Comparison of ENCODE assay signal across 7 cellular contexts in genomic region chr1:78003070-78003751, GRCh38. TPM values are rescaled to one million over a fixed set of nuclear protein-coding genes. Genes with fewer than 3 reads are reported as not detected.
DNase-seq lines count a peak whose midpoint lies in the region; ATAC-seq, FAIRE-seq and TF ChIP-seq lines count a peak whose summit lies in the region.

No MANE protein-coding gene starts in this region.

- H3K4me1 ChIP-seq in GM23338 (ENCODE audit: insufficient read depth) (peaks cover 22% of the 10 kb centered on the region), esophagus muscularis mucosa (peaks cover 8 to 27% (median 23%) of the 10 kb centered on the region in 4 donors)

- no peak overlapping the region for H3K4me3 Mint-ChIP-seq in GM23338

- no peaks in the 10 kb centered on the region for H3K9me3 ChIP-seq in esophagus muscularis mucosa

- H3K79me2 ChIP-seq in GM23338 (replicated peaks; ENCODE audit: insufficient read depth), result no peaks in the 10 kb centered on the region

- H3K27me3 ChIP-seq in GM23338 (ENCODE audit: insufficient read depth) (no peaks in the 10 kb centered on the region), esophagus muscularis mucosa (no peaks in the 10 kb centered on the region)

- TF ChIP-seq POLR2A in esophagus muscularis mucosa (IDR thresholded peaks at IDR 0.05; ENCODE audit: low read depth) (no peak), GM12892 (IDR thresholded peaks at IDR 0.05; ENCODE audit: low read depth, low read length) (no peak)

- peak overlapping the region; percentile 55 for H3K4me2 ChIP-seq in GM23338

- DNase-seq in GM23338 (ENCODE audit: low spot score) (no peak), SHP77 treated with DMSO at 0.1 percent for 48 hours (lab: John Stamatoyannopoulos, UW) (peak; percentile 33), esophagus muscularis mucosa (ENCODE audit: extremely low spot score) (no peak), skeletal muscle cell (ENCODE audit: low read depth) (no peak), NCI-H2196 treated with DMSO at 0.1 percent for 48 hours (lab: John Stamatoyannopoulos, UW; ENCODE audit: unreplicated experiment) (no peak), NCI-H187 treated with DMSO at 0.1 percent for 48 hours (lab: John Stamatoyannopoulos, UW) (no peak), GM12892 (ENCODE audit: insufficient read length) (no peak)

- no peak overlapping the region for H2AFZ ChIP-seq in GM23338

- TF ChIP-seq EP300 in esophagus muscularis mucosa (IDR thresholded peaks at IDR 0.05), result no peak

- H4K20me1 ChIP-seq in GM23338 (replicated peaks; ENCODE audit: insufficient read depth), result no peaks in the 10 kb centered on the region

- 38% methylated on average over 3 of the region's 3 CpGs for WGBS in esophagus muscularis mucosa

- H3K36me3 Mint-ChIP-seq in GM23338 (ENCODE audit: low read depth), result no peaks in the 10 kb centered on the region; the same call in 2 of the 3 replicates

- no peak for TF ChIP-seq CTCF in GM23338 (conservative IDR thresholded peaks at IDR 0.05; ENCODE audit: low read depth in 2 of 2)
- TF ChIP-seq CTCF in esophagus muscularis mucosa (IDR thresholded peaks at IDR 0.05), result no peak

- H3K9me2 ChIP-seq in GM23338 (ENCODE audit: insufficient read depth), result no peaks in the 10 kb centered on the region

- intact Hi-C loops in esophagus muscularis mucosa (cut with DNase I), result no loop called here

- peak overlapping the region; percentile 86 for H3K27ac Mint-ChIP-seq in GM23338

- peak overlapping the region; percentile 4 for H3K27ac ChIP-seq in GM23338 (ENCODE audit: low read depth)
- peak overlapping the region; percentile 88 to 93 (median 89) for H3K27ac ChIP-seq in esophagus muscularis mucosa (replicated peaks in 1 of 4)

- H3K4me1 Mint-ChIP-seq in GM23338, result peaks cover 22% of the 10 kb centered on the region

- H3F3A ChIP-seq in GM23338 (replicated peaks; ENCODE audit: low read depth), result no peaks in the 10 kb centered on the region

- H3K36me3 ChIP-seq in GM23338 (ENCODE audit: insufficient read depth) (no peaks in the 10 kb centered on the region), esophagus muscularis mucosa (no peaks in the 10 kb centered on the region)

- no peak for FAIRE-seq in GM12892 (lab: Jason Lieb, UNC)

- H3K27me3 Mint-ChIP-seq in GM23338 (ENCODE audit: insufficient read depth, low read depth, poor library complexity), result peaks cover 5% of the 10 kb centered on the region

- H3K4me3 ChIP-seq in GM23338 (no peak overlapping the region), esophagus muscularis mucosa (peak overlapping the region in 1 of 4 donors; percentile 67), skeletal muscle cell (ENCODE audit: low read depth, low read length) (peak overlapping the region; percentile 55)

- ATAC-seq in GM23338, result no peak

- H3K9me3 Mint-ChIP-seq in GM23338, result peaks cover 2% of the 10 kb centered on the region; the same call in 1 of the 3 replicates

TF ChIP-seq in GM23338, 12 proteins besides CTCF, POLR2A, EP300 and RAD21 (continues in another document):
- no peak for TF ChIP-seq EZH2 (IDR thresholded peaks at IDR 0.05; ENCODE audit: low read depth, unreplicated experiment)
- TF ChIP-seq ZNF331 (CRISPR knock-in tag; IDR thresholded peaks at IDR 0.05; ENCODE audit: low read depth), result no peak
- no peak for TF ChIP-seq JUNB (IDR thresholded peaks at IDR 0.05; ENCODE audit: unreplicated experiment)
- no peak for TF ChIP-seq ETS1 (IDR thresholded peaks at IDR 0.05)
- TF ChIP-seq EZH2phosphoT487 (IDR thresholded peaks at IDR 0.05; ENCODE audit: unreplicated experiment), result no peak
- no peak for TF ChIP-seq CREB1 (CRISPR knock-in tag; IDR thresholded peaks at IDR 0.05; ENCODE audit: low read depth)
- no peak for TF ChIP-seq ZNF462 (CRISPR knock-in tag; IDR thresholded peaks at IDR 0.05)
- TF ChIP-seq STAT1 (IDR thresholded peaks at IDR 0.05; ENCODE audit: unreplicated experiment), result no peak
- no peak for TF ChIP-seq ZNF114 (CRISPR knock-in tag; IDR thresholded peaks at IDR 0.05)

RNA-seq across cellular contexts. Expression of gene DNAJB4, which starts 1.5 kb away (rescaled TPM):
- total RNA-seq in GM23338 (2014; rRNA removed; shearing (Covaris generic)), result 12.9 and 14.1 TPM in 2 replicates
- polyA plus RNA-seq in GM23338 (2016; fragmentation: Nextera tagmentation; extraction: Ambion mirVana), result 8.2 and 12.4 TPM in 2 replicates
- total RNA-seq in esophagus muscularis mucosa, result 10 to 100 TPM; 62.6 to 79.7 (median 70.4) TPM
- polyA plus RNA-seq in GM12892 (2012; ENCODE audit: missing spikeins), result 5.1 TPM

RNA-seq across cellular contexts. Expression of gene FUBP1, which starts 24.3 kb away (rescaled TPM):
- 308 and 321 TPM in 2 replicates for total RNA-seq in GM23338 (2014; rRNA removed; shearing (Covaris generic))
- 194 and 212 TPM in 2 replicates for polyA plus RNA-seq in GM23338 (2016; fragmentation: Nextera tagmentation; extraction: Ambion mirVana)
- total RNA-seq in esophagus muscularis mucosa, result 10 to 100 TPM; 48.2 to 86.8 (median 51.1) TPM
- polyA plus RNA-seq in GM12892 (2012; ENCODE audit: missing spikeins), result 161 TPM

RNA-seq across cellular contexts. Expression of gene GIPC2, which starts 42.6 kb away (rescaled TPM):
- total RNA-seq in GM23338 (2014; rRNA removed; shearing (Covaris generic)), result 1.5 and 2.7 TPM in 2 replicates
- 1.2 and 2.6 TPM in 2 replicates for polyA plus RNA-seq in GM23338 (2016; fragmentation: Nextera tagmentation; extraction: Ambion mirVana)
- 1 to 10 TPM; 4.5 to 8.7 (median 6.8) TPM for total RNA-seq in esophagus muscularis mucosa
- not detected for polyA plus RNA-seq in GM12892 (2012; ENCODE audit: missing spikeins)
